Comparison of ENCODE assay signal across 23 cellular contexts in genomic region chr22:29985912-29986311, GRCh38.
"Had no signal": no experiment of that assay in that cellular context is flagged by ENCODE, and none has a peak within 500 bp of the region (broad histone marks: within the 10 kb centered on the region; RNA-seq: fewer than 3 reads in every experiment).

No MANE protein-coding gene starts in this region.

- ATAC-seq: activated CD8-positive, alpha-beta memory T cell treated with anti-CD3 and anti-CD28 coated beads, Interleukin-2, amount 10 ng/mL, durations not matched to agents 7 days and 5 days; Right ventricle myocardium inferior; T-cell had no signal

- H3K27ac Mint-ChIP-seq: activated CD8-positive, alpha-beta memory T cell treated with anti-CD3 and anti-CD28 coated beads, Interleukin-2, amount 10 ng/mL, durations not matched to agents 7 days and 5 days; activated naive CD4-positive, alpha-beta T cell treated with anti-CD3 and anti-CD28 coated beads for 36 hours; activated naive CD8-positive, alpha-beta T cell; activated T-cell treated with anti-CD3 and anti-CD28 coated beads, Interleukin-2, amount 50 U/mL, for 24 hours had no signal

- H3K4me1 ChIP-seq: breast epithelium had no signal

- H3K27ac ChIP-seq: breast epithelium, SK-N-MC had no signal

- H3K9me3 Mint-ChIP-seq: activated naive CD4-positive, alpha-beta T cell treated with anti-CD3 and anti-CD28 coated beads for 36 hours; activated T-cell treated with anti-CD3 and anti-CD28 coated beads, Interleukin-2, amount 50 U/mL, for 24 hours; T-cell had no signal

- H3K4me3 ChIP-seq: breast epithelium, SK-N-MC had no signal

- H3K27me3 ChIP-seq: breast epithelium had no signal

- H3K4me3 Mint-ChIP-seq: activated CD8-positive, alpha-beta memory T cell treated with anti-CD3 and anti-CD28 coated beads, Interleukin-2, amount 10 ng/mL, durations not matched to agents 7 days and 5 days; activated naive CD4-positive, alpha-beta T cell treated with anti-CD3 and anti-CD28 coated beads for 36 hours; activated naive CD8-positive, alpha-beta T cell; activated T-cell treated with anti-CD3 and anti-CD28 coated beads, Interleukin-2, amount 50 U/mL, for 24 hours; T-cell had no signal

- DNase-seq: activated CD4-positive, alpha-beta T cell treated with anti-CD3 and anti-CD28 coated beads for 48 hours; activated CD4-positive, alpha-beta T cell treated with anti-CD3 and anti-CD28 coated beads, Interleukin-2, amount 50 U/mL, for 48 hours; activated CD4-positive, CD25-positive, alpha-beta regulatory T cell treated with anti-CD3 and anti-CD28 coated beads, Interleukin-2, amount 50 U/mL, for 72 hours; activated CD8-positive, alpha-beta memory T cell treated with anti-CD3 and anti-CD28 coated beads, Interleukin-2, amount 10 ng/mL, durations not matched to agents 7 days and 5 days; activated effector memory CD4-positive, alpha-beta T cell treated with anti-CD3 and anti-CD28 coated beads, Interleukin-2, amount 50 U/mL, for 16 hours; activated naive CD4-positive, alpha-beta T cell treated with anti-CD3 and anti-CD28 coated beads for 36 hours; activated T-cell treated with anti-CD3 and anti-CD28 coated beads, Interleukin-2, amount 50 U/mL, for 24 hours; caudate nucleus; Kasumi-1; KBM-7; NCI-H1105 treated with DMSO at 0.1 percent for 48 hours; NCI-H1436 treated with DMSO at 0.1 percent for 48 hours; NCI-H187; NCI-H2081; NCI-H446; RPMI8226; T-cell; T-helper 2 cell; T1000 had no signal

- H3K36me3 ChIP-seq: breast epithelium had no signal

- H3K27me3 Mint-ChIP-seq: activated CD8-positive, alpha-beta memory T cell treated with anti-CD3 and anti-CD28 coated beads, Interleukin-2, amount 10 ng/mL, durations not matched to agents 7 days and 5 days; activated naive CD8-positive, alpha-beta T cell; activated T-cell treated with anti-CD3 and anti-CD28 coated beads, Interleukin-2, amount 50 U/mL, for 24 hours; T-cell had no signal

- H3K9me3 ChIP-seq: breast epithelium had no signal
